ENCODE assay signal across 8 cellular contexts in the genomic region with DNA sequence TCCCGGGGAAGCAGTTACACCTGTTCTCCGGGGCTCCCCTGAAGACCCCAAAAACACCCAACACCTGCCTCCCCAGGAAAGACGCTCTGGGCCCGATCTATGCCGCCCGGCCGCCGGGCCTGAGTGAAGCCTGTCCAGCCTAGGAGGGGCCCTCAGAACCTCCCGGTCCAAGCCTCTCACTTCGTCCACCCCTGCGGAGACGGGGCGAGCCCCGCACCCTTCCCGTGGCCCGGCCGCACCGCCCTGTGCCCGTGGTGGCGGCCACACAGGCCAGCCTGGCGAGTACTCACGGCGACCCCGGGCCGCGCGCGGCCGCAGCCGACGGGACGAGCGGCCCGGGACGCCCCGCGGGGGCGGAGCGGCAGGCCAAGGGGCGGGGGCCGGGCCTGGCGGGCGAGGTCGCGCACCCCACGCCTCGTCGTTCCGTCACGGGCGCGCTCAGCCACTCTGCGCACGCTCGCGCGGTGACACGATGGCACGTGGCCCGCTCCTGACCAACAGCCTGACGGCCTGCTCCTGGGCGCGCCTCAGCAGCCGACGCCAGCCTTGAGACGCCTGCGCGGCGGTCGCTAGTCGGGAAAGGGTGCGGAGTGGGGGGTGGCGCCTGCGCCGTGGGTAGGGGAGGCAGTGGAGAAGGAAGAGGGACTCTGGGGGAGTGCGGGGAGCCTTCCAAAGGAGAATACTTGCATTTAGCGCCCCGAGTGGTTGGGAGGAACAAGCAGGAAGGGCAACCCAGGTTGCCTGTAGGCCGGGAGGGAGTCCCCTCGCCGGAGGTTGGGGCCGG. TPM values are rescaled to one million over a fixed set of nuclear protein-coding genes. Genes with fewer than 3 reads are reported as not detected.
A peak's percentile ranks its signal among the peaks of the same experiment; 100 is the strongest.
DNase-seq lines count a peak whose midpoint lies in the region; ATAC-seq and TF ChIP-seq lines count a peak whose summit lies in the region.

Gene PARP6, minus strand, starts transcription at position 342 of the 784 bp plus-strand sequence. CDS start 5,077 bp downstream, outside the sequence.

- no peaks in the 10 kb centered on the region for H3K27me3 ChIP-seq in thymus (ENCODE audit: control insufficient read depth, insufficient read depth)

- H3K4me3 Mint-ChIP-seq in activated naive CD8-positive, alpha-beta T cell treated with anti-CD3 and anti-CD28 coated beads for 36 hours = peak within 1 kb of the TSS; percentile 90
- peak within 1 kb of the TSS; percentile 92 for H3K4me3 Mint-ChIP-seq in glutamatergic neuron (ENCODE audit: unreplicated experiment)
- H3K4me3 Mint-ChIP-seq in osteocyte (ENCODE audit: unreplicated experiment) = peak within 1 kb of the TSS; percentile 88

- peaks cover 30% of the 10 kb centered on the region for H3K4me1 Mint-ChIP-seq in activated naive CD8-positive, alpha-beta T cell treated with anti-CD3 and anti-CD28 coated beads for 36 hours
- H3K4me1 Mint-ChIP-seq in glutamatergic neuron (ENCODE audit: low read depth, unreplicated experiment) (peaks cover 7% of the 10 kb centered on the region), osteocyte (ENCODE audit: unreplicated experiment) (peaks cover 28% of the 10 kb centered on the region)

- peaks cover 21% of the 10 kb centered on the region for H3K4me1 ChIP-seq in thymus (ENCODE audit: control insufficient read depth, insufficient read depth, low read length)

- POLR2A ChIA-PET in GM10248 (lab: Yijun Ruan, JAX) = no interaction called here

- peaks cover 8% of the 10 kb centered on the region for H3K36me3 ChIP-seq in thymus (ENCODE audit: control insufficient read depth, insufficient read depth)

- TF ChIP-seq CTCF in GM10248 (IDR thresholded peaks at IDR 0.05; ENCODE audit: control extremely low read depth, extremely low read depth, low read depth, missing control alignments) (peak; percentile 74), glutamatergic neuron (IDR thresholded peaks at IDR 0.05; ENCODE audit: partially characterized antibody, unreplicated experiment) (peak; percentile 44), osteocyte (IDR thresholded peaks at IDR 0.05) (peak; percentile 76)

- no peaks in the 10 kb centered on the region for H3K9me3 Mint-ChIP-seq in activated naive CD8-positive, alpha-beta T cell treated with anti-CD3 and anti-CD28 coated beads for 36 hours
- H3K9me3 Mint-ChIP-seq in glutamatergic neuron (ENCODE audit: unreplicated experiment) (peaks cover 3% of the 10 kb centered on the region), osteocyte (ENCODE audit: unreplicated experiment) (no peaks in the 10 kb centered on the region)

- H3K27ac Mint-ChIP-seq in activated naive CD8-positive, alpha-beta T cell treated with anti-CD3 and anti-CD28 coated beads for 36 hours = peak within 1 kb of the TSS; percentile 89
- H3K27ac Mint-ChIP-seq in glutamatergic neuron (ENCODE audit: unreplicated experiment) (peak within 1 kb of the TSS; percentile 76), osteocyte (ENCODE audit: unreplicated experiment) (peak within 1 kb of the TSS; percentile 84)

- DNase-seq in GM10248 (ENCODE audit: extremely low spot score) (peak; percentile 98), NCI-H1092 (lab: John Stamatoyannopoulos, UW) (peak; percentile 91), SKM-1 (lab: John Stamatoyannopoulos, UW; ENCODE audit: unreplicated experiment) (peak; percentile 98), glutamatergic neuron (peak; percentile 98), osteocyte (ENCODE audit: extremely low spot score, unreplicated experiment) (peak; percentile 100)
- peak; percentile 100 for DNase-seq in activated naive CD8-positive, alpha-beta T cell treated with anti-CD3 and anti-CD28 coated beads for 36 hours

- WGBS in thymus = under 1% methylated on average over 82 of the region's 82 CpGs

- H3K4me3 ChIP-seq in thymus (ENCODE audit: low read length) = peak within 1 kb of the TSS; percentile 86

- ATAC-seq in HG02571 (IDR thresholded peaks at IDR 0.05; ENCODE audit: unreplicated experiment) = peak; percentile 94

- H3K27me3 Mint-ChIP-seq in activated naive CD8-positive, alpha-beta T cell treated with anti-CD3 and anti-CD28 coated beads for 36 hours = no peaks in the 10 kb centered on the region
- H3K27me3 Mint-ChIP-seq in glutamatergic neuron (ENCODE audit: unreplicated experiment) (peaks cover 3% of the 10 kb centered on the region), osteocyte (ENCODE audit: unreplicated experiment) (peaks cover 9% of the 10 kb centered on the region)

- H3K27ac ChIP-seq in thymus (ENCODE audit: low read depth) = peak within 1 kb of the TSS; percentile 94

- CTCF ChIA-PET in GM10248 (lab: Yijun Ruan, JAX) = interaction anchor here (1.4 to 3.4 kb wide), 4 partner anchors 8 to 72 kb away, joined by 5 to 32 read pairs (median 8); no protein-coding TSS in a partner anchor

- H3K36me3 Mint-ChIP-seq in activated naive CD8-positive, alpha-beta T cell treated with anti-CD3 and anti-CD28 coated beads for 36 hours = peaks cover 19% of the 10 kb centered on the region
- H3K36me3 Mint-ChIP-seq in glutamatergic neuron (ENCODE audit: unreplicated experiment) (no peaks in the 10 kb centered on the region), osteocyte (ENCODE audit: unreplicated experiment) (peaks cover 3% of the 10 kb centered on the region)

- no peaks in the 10 kb centered on the region for H3K9me3 ChIP-seq in thymus (ENCODE audit: control insufficient read depth)

RNA-seq across cellular contexts. Expression of gene PARP6, which starts in this region (rescaled TPM):
- 10 to 100 TPM; 43.0 to 47.3 TPM for total RNA-seq in activated naive CD8-positive, alpha-beta T cell treated with anti-CD3 and anti-CD28 coated beads for 36 hours
- total RNA-seq in glutamatergic neuron (ENCODE audit: unreplicated experiment) (193 TPM), osteocyte (93.9 and 97.8 TPM in 2 replicates)
- 125 TPM for polyA plus RNA-seq in thymus

Comparison
In these comparisons a context has a peak if more than half of its experiments do, and no peak if none do; other contexts are left out.
1. Peak in every context shown above with its lines: DNase-seq, ATAC-seq, H3K4me3 ChIP-seq and H3K27ac ChIP-seq.